Comparison of ENCODE assay signal across 1 cellular context in the genomic region with DNA sequence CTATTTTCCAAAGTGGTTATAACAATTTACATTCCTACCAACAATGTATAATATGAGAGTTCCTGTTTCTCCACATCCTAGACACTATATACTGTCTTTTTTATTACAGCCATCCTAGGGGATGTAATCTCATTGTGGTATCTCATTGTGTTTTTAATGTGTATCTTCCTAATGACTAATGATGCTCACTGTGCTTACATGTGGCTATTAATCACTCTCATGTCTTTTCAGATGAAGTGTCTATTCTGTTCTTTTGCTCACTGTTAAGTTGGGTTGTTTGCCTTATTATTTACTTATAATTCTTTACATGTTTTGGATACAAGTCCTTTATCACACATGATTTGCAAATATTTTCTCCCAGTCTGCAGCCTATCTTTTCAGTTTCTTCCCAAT.
TF ChIP-seq lines count a peak whose summit lies in the region.

No MANE protein-coding gene starts in this region.

TF ChIP-seq in GM12878, 131 proteins besides CTCF, POLR2A, EP300 and RAD21 (continued from another document):
- TF ChIP-seq NR2C1 (IDR thresholded peaks at IDR 0.05), result no peak
- TF ChIP-seq, protein P1, sequence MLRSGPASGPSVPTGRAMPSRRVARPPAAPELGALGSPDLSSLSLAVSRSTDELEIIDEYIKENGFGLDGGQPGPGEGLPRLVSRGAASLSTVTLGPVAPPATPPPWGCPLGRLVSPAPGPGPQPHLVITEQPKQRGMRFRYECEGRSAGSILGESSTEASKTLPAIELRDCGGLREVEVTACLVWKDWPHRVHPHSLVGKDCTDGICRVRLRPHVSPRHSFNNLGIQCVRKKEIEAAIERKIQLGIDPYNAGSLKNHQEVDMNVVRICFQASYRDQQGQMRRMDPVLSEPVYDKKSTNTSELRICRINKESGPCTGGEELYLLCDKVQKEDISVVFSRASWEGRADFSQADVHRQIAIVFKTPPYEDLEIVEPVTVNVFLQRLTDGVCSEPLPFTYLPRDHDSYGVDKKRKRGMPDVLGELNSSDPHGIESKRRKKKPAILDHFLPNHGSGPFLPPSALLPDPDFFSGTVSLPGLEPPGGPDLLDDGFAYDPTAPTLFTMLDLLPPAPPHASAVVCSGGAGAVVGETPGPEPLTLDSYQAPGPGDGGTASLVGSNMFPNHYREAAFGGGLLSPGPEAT (IDR thresholded peaks at IDR 0.05; ENCODE audit: low read depth), result no peak
- no peak for TF ChIP-seq MYC (IDR thresholded peaks at IDR 0.05; ENCODE audit: insufficient read depth, insufficient read length, insufficient replicate concordance, low read length, severe bottlenecking)
- no peak for TF ChIP-seq STAT1 (conservative IDR thresholded peaks at IDR 0.05)
- TF ChIP-seq, protein P2, sequence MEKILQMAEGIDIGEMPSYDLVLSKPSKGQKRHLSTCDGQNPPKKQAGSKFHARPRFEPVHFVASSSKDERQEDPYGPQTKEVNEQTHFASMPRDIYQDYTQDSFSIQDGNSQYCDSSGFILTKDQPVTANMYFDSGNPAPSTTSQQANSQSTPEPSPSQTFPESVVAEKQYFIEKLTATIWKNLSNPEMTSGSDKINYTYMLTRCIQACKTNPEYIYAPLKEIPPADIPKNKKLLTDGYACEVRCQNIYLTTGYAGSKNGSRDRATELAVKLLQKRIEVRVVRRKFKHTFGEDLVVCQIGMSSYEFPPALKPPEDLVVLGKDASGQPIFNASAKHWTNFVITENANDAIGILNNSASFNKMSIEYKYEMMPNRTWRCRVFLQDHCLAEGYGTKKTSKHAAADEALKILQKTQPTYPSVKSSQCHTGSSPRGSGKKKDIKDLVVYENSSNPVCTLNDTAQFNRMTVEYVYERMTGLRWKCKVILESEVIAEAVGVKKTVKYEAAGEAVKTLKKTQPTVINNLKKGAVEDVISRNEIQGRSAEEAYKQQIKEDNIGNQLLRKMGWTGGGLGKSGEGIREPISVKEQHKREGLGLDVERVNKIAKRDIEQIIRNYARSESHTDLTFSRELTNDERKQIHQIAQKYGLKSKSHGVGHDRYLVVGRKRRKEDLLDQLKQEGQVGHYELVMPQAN (conservative IDR thresholded peaks at IDR 0.05), result no peak
- no peak for TF ChIP-seq ZNF622 (IDR thresholded peaks at IDR 0.05)
- no peak for TF ChIP-seq SREBF2 (IDR thresholded peaks at IDR 0.05; ENCODE audit: low read length)
- no peak for TF ChIP-seq SMAD1 (IDR thresholded peaks at IDR 0.05; ENCODE audit: low read depth, partially characterized antibody)
- no peak for TF ChIP-seq RUNX3 (IDR thresholded peaks at IDR 0.05; ENCODE audit: low read length)
- no peak for TF ChIP-seq SUZ12 (IDR thresholded peaks at IDR 0.05; ENCODE audit: unreplicated experiment)
- no peak for TF ChIP-seq ETV6 (conservative IDR thresholded peaks at IDR 0.05 in 1 of 2, IDR thresholded peaks at IDR 0.05 in 1 of 2; ENCODE audit: borderline replicate concordance in 1 of 2, low read depth in 1 of 2)
